ENCODE assay signal across 25 cellular contexts in the genomic region with DNA sequence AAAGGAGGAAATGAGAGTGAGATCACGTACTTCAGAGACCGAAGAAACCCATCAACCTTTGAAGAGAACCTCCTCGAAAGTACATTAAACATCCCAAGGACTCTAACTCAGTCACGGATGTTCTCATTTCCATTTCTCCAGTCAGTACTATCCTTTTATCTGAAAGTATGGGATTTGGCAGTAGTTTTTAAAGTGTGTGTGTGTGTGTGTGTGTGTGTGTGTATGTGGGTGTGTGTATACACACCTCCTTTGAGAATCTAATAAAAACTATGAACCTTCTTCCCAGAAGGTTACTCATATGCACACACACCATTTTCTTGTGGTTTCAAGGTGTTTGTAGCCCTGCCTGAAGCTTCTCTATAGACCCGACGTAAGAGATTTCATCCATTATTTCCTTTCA. TPM values are rescaled to one million over a fixed set of nuclear protein-coding genes. Genes with fewer than 3 reads are reported as not detected.
"Had no signal": no experiment of that assay in that cellular context is flagged by ENCODE, and none has a peak within 500 bp of the region (broad histone marks: within the 10 kb centered on the region; RNA-seq: fewer than 3 reads in every experiment).

No MANE protein-coding gene starts in this region.

- H3K4me1 ChIP-seq: adrenal gland, Peyer's patch, SJSA1 had no signal

- H3K36me3 ChIP-seq: adrenal gland, brain microvascular endothelial cell, Peyer's patch, SJSA1 had no signal

- H3K27me3 ChIP-seq: adrenal gland, brain microvascular endothelial cell, Peyer's patch, SJSA1 had no signal

- H3K9me3 ChIP-seq: adrenal gland, Peyer's patch, SJSA1, SK-N-SH had no signal

- H3K27ac ChIP-seq: adrenal gland, brain microvascular endothelial cell, Peyer's patch, SJSA1 had no signal

- DNase-seq: activated CD4-positive, alpha-beta T cell treated with anti-CD3 and anti-CD28 coated beads for 36 hours; activated CD4-positive, alpha-beta T cell treated with anti-CD3 and anti-CD28 coated beads, Interleukin-2, amount 10 ng/mL, durations not matched to agents 7 days and 5 days; activated CD4-positive, alpha-beta T cell treated with anti-CD3 and anti-CD28 coated beads, Interleukin-2, amount 50 U/mL, for 48 hours; activated CD8-positive, alpha-beta T cell treated with anti-CD3 and anti-CD28 coated beads, Interleukin-2, amount 10 ng/mL, durations not matched to agents 7 days and 5 days; activated gamma-delta T cell; activated naive CD4-positive, alpha-beta T cell treated with Interleukin-2 at 50 U/mL for 16 hours; activated T-cell treated with anti-CD3 and anti-CD28 coated beads, Interleukin-2, amount 50 U/mL, for 24 hours; adrenal gland; brain microvascular endothelial cell; central memory CD4-positive, alpha-beta T cell; NCI-H1092 treated with DMSO at 0.1 percent for 48 hours; NCI-H1417 treated with DMSO at 0.1 percent for 48 hours; NCI-H1694 treated with DMSO at 0.1 percent for 48 hours; NCI-H2029; NCI-H345; NCI-H524 treated with DMSO at 0.1 percent for 48 hours; Peyer's patch; RPMI8226; SHP77 treated with DMSO at 0.1 percent for 48 hours; SK-N-SH had no signal

- H3K4me3 ChIP-seq: adrenal gland, K562, Peyer's patch, SJSA1 had no signal

- ATAC-seq: activated CD4-positive, alpha-beta T cell treated with anti-CD3 and anti-CD28 coated beads for 36 hours; activated CD4-positive, CD25-positive, alpha-beta regulatory T cell treated with anti-CD3 and anti-CD28 coated beads, Interleukin-2, amount 50 U/mL, for 24 hours; activated CD8-positive, alpha-beta T cell treated with anti-CD3 and anti-CD28 coated beads, Interleukin-2, amount 10 ng/mL, durations not matched to agents 7 days and 5 days; K562; WTC11 had no signal

- H3K9ac ChIP-seq: SK-N-SH had no signal

- H3K4me2 ChIP-seq: SK-N-SH had no signal

RNA-seq across cellular contexts. Expression of a gene that starts 53.9 kb away (rescaled TPM):
- total RNA-seq: activated CD4-positive, alpha-beta T cell treated with anti-CD3 and anti-CD28 coated beads for 36 hours; activated CD4-positive, alpha-beta T cell treated with anti-CD3 and anti-CD28 coated beads, Interleukin-2, amount 10 ng/mL, durations not matched to agents 7 days and 5 days; activated CD8-positive, alpha-beta T cell treated with anti-CD3 and anti-CD28 coated beads, Interleukin-2, amount 10 ng/mL, durations not matched to agents 7 days and 5 days; activated T-helper 2 cell treated with anti-CD3 and anti-CD28 coated beads, Interferon-gamma antibody, Interleukin-2, Interleukin-4, amounts not matched to agents 10 μg/mL and 5 μg/mL and 100 μg/mL, durations not matched to agents 14 hours and 24 hours and 36 hours had no signal
